In genomic region chr10:16929067-16929466, GRCh38 we compare ENCODE assay signal across 1 cellular context.
TF ChIP-seq lines count a peak whose summit lies in the region.

No MANE protein-coding gene starts in this region.

TF ChIP-seq in WTC11, 78 proteins besides CTCF, POLR2A, EP300 and RAD21 (continued from another document):
- TF ChIP-seq E2F1 (CRISPR knock-in tag; IDR thresholded peaks at IDR 0.05), result no peak
- no peak for TF ChIP-seq AFF4 (CRISPR knock-in tag; IDR thresholded peaks at IDR 0.05; ENCODE audit: borderline replicate concordance)
- TF ChIP-seq ZNF512 (CRISPR knock-in tag; IDR thresholded peaks at IDR 0.05; ENCODE audit: borderline replicate concordance), result no peak
- no peak for TF ChIP-seq MAX (CRISPR knock-in tag; IDR thresholded peaks at IDR 0.05)
- TF ChIP-seq ATF1 (CRISPR knock-in tag; IDR thresholded peaks at IDR 0.05), result no peak
- no peak for TF ChIP-seq ZNF671 (CRISPR knock-in tag; IDR thresholded peaks at IDR 0.05)
- no peak for TF ChIP-seq PRDM15 (CRISPR knock-in tag; IDR thresholded peaks at IDR 0.05)
- TF ChIP-seq ZMAT4 (CRISPR knock-in tag; IDR thresholded peaks at IDR 0.05), result no peak
- TF ChIP-seq NFE2L1 (CRISPR knock-in tag; IDR thresholded peaks at IDR 0.05), result no peak
- TF ChIP-seq ZNF263 (CRISPR knock-in tag; IDR thresholded peaks at IDR 0.05; ENCODE audit: low read depth), result no peak
- no peak for TF ChIP-seq NR3C1 (CRISPR knock-in tag; conservative IDR thresholded peaks at IDR 0.05; ENCODE audit: low read depth)
- TF ChIP-seq ZSCAN18 (CRISPR knock-in tag; IDR thresholded peaks at IDR 0.05), result no peak
- TF ChIP-seq ARID4B (CRISPR knock-in tag; IDR thresholded peaks at IDR 0.05; ENCODE audit: borderline replicate concordance), result no peak
